Comparison of ENCODE assay signal across 11 cellular contexts in the genomic region with DNA sequence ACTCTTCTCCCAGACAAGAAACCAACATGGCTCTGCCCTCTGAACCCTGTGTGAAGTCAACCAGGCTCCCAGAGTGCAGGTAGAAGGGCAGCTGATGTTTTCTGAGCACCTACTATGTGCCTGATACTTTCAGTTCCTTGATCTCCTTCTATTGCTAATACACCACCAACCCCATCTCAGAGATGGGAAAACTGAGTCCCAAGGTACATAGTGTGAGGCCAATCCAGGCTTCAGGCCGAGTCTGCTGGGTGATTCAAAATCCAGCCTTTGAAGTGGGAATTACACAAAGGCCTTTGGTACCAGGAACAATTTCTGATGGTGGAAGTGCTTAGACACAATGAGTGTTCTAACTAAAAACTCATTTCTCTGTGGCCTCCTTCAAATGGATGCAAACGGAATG.
DNase-seq lines count a peak whose midpoint lies in the region; ATAC-seq and TF ChIP-seq lines count a peak whose summit lies in the region.
"Had no signal": no experiment of that assay in that cellular context is flagged by ENCODE, and none has a peak within 500 bp of the region (broad histone marks: within the 10 kb centered on the region; RNA-seq: fewer than 3 reads in every experiment).

No MANE protein-coding gene starts in this region.

- H3K4me1 ChIP-seq in HUES6 (ENCODE audit: control insufficient read depth, insufficient read depth, low read length) (peaks cover 22% of the 10 kb centered on the region; the same call in 1 of the 2 replicates), mesenchymal stem cell (ENCODE audit: control insufficient read depth, insufficient read depth, low read depth, low read length) (peaks cover 26% of the 10 kb centered on the region), suprapubic skin (peaks cover 42% of the 10 kb centered on the region)

- H2AK5ac ChIP-seq in mesenchymal stem cell (ENCODE audit: low read length, severe bottlenecking): no peak overlapping the region

- no peak overlapping the region; the same call in 1 of the 2 replicates for H3K27ac ChIP-seq in HUES6 (ENCODE audit: low read depth, low read length)
- no peak overlapping the region for H3K27ac ChIP-seq in mesenchymal stem cell (ENCODE audit: low read length, poor library complexity, severe bottlenecking)
- peak overlapping the region; percentile 42 for H3K27ac ChIP-seq in suprapubic skin

- peak overlapping the region in 1 of 2 experiments; percentile 2 for H2BK12ac ChIP-seq in mesenchymal stem cell (ENCODE audit: low read length in 2 of 2)

- no peak overlapping the region for H2BK5ac ChIP-seq in mesenchymal stem cell (ENCODE audit: low read depth, low read length, poor library complexity, severe bottlenecking)

- no peak overlapping the region for H3K4me3 Mint-ChIP-seq in activated T-helper 17 cell treated with anti-CD3 and anti-CD28 coated beads, Interleukin-2, amount 50 U/mL, for 72 hours

- no peak overlapping the region for H3K4me2 ChIP-seq in mesenchymal stem cell (ENCODE audit: low read length, poor library complexity, severe bottlenecking)

- no peak overlapping the region for H2BK15ac ChIP-seq in mesenchymal stem cell (ENCODE audit: low read depth, poor library complexity, severe bottlenecking)

- no peaks in the 10 kb centered on the region for H3K9me3 ChIP-seq in HUES6 (ENCODE audit: control insufficient read depth, insufficient read depth, low read depth, low read length)
- no peaks in the 10 kb centered on the region for H3K9me3 ChIP-seq in mesenchymal stem cell (ENCODE audit: control insufficient read depth, low read length)
- H3K9me3 ChIP-seq in suprapubic skin: no peaks in the 10 kb centered on the region

- no peak for TF ChIP-seq POLR2A in suprapubic skin (IDR thresholded peaks at IDR 0.05)

- no peak for ATAC-seq in activated T-helper 17 cell treated with anti-CD3 and anti-CD28 coated beads, Interleukin-2, amount 50 U/mL, for 72 hours (replicated peaks)

- peak overlapping the region in 1 of 2 experiments; percentile 2 for H3K14ac ChIP-seq in mesenchymal stem cell (ENCODE audit: low read length in 2 of 2)

- peaks cover 90% of the 10 kb centered on the region for H3K36me3 Mint-ChIP-seq in activated T-helper 17 cell treated with anti-CD3 and anti-CD28 coated beads, Interleukin-2, amount 50 U/mL, for 72 hours (ENCODE audit: low read depth)

- H4K91ac ChIP-seq in mesenchymal stem cell (ENCODE audit: low read length): peak overlapping the region; percentile 30

- DNase-seq in mesenchymal stem cell (no peak), suprapubic skin (ENCODE audit: low spot score in 2 of 2) (no peak), 8988T (no peak), ACHN (no peak), SW 1271 (lab: John Stamatoyannopoulos, UW) (no peak)
- DNase-seq: activated CD4-positive, alpha-beta T cell treated with anti-CD3 and anti-CD28 coated beads, Interleukin-2, amount 50 U/mL, for 1 hour; CD4-positive, CD25-positive, alpha-beta regulatory T cell; effector CD4-positive, alpha-beta T cell; NCI-H187 had no signal

- no peak overlapping the region for H3K4me3 ChIP-seq in HUES6 (ENCODE audit: low read depth, low read length)
- peak overlapping the region in 1 of 2 experiments; percentile 52 for H3K4me3 ChIP-seq in mesenchymal stem cell (ENCODE audit: insufficient read depth in 1 of 2, low read depth in 1 of 2, low read length in 2 of 2)
- H3K4me3 ChIP-seq in suprapubic skin: no peak overlapping the region

- no peaks in the 10 kb centered on the region for H3K9me3 Mint-ChIP-seq in activated T-helper 17 cell treated with anti-CD3 and anti-CD28 coated beads, Interleukin-2, amount 50 U/mL, for 72 hours
- H3K9me3 Mint-ChIP-seq: CD4-positive, CD25-positive, alpha-beta regulatory T cell had no signal

- H2AFZ ChIP-seq in mesenchymal stem cell (ENCODE audit: low read depth, low read length): no peak overlapping the region

- TF ChIP-seq EP300 in suprapubic skin (IDR thresholded peaks at IDR 0.05): no peak

- peak overlapping the region; percentile 82 for H3K27ac Mint-ChIP-seq in activated T-helper 17 cell treated with anti-CD3 and anti-CD28 coated beads, Interleukin-2, amount 50 U/mL, for 72 hours

- no peaks in the 10 kb centered on the region for H3K79me1 ChIP-seq in mesenchymal stem cell (replicated peaks; ENCODE audit: low read length, poor library complexity, severe bottlenecking)

- H3K23ac ChIP-seq in mesenchymal stem cell (ENCODE audit: low read length in 2 of 2): no peak overlapping the region

- H4K8ac ChIP-seq in mesenchymal stem cell (ENCODE audit: low read length): no peak overlapping the region

- peak overlapping the region; percentile 1 to 26 for H3K18ac ChIP-seq in mesenchymal stem cell (ENCODE audit: low read depth in 1 of 2, low read length in 2 of 2)

- in situ Hi-C loops in ACHN (cut with HindIII; ENCODE audit: low pct_ligation_motif_present, low pct_unique_long_range_greater_than_20kb, low sequenced_read_pairs): no loop called here

- WGBS in mesenchymal stem cell: 25% methylated on average over 2 of the region's 2 CpGs
- 69% methylated on average over 2 of the region's 2 CpGs for WGBS in suprapubic skin

- no peak overlapping the region for H3K4ac ChIP-seq in mesenchymal stem cell (ENCODE audit: low read depth in 1 of 2, low read length in 2 of 2)

- H3K27me3 ChIP-seq in HUES6 (ENCODE audit: control insufficient read depth, insufficient read depth, low read length) (no peaks in the 10 kb centered on the region), mesenchymal stem cell (ENCODE audit: control insufficient read depth in 1 of 2, insufficient read depth in 1 of 2, low read length in 2 of 2) (peaks cover 0 to 3% of the 10 kb centered on the region in 2 experiments), suprapubic skin (no peaks in the 10 kb centered on the region)

- H3K4me1 Mint-ChIP-seq in activated T-helper 17 cell treated with anti-CD3 and anti-CD28 coated beads, Interleukin-2, amount 50 U/mL, for 72 hours: peaks cover 36% of the 10 kb centered on the region

- TF ChIP-seq CTCF in suprapubic skin (IDR thresholded peaks at IDR 0.05): no peak

- H3K9ac ChIP-seq in HUES6 (ENCODE audit: low read length) (peak overlapping the region; percentile 1), mesenchymal stem cell (ENCODE audit: low read length) (peak overlapping the region; percentile 77)

- H2BK120ac ChIP-seq in mesenchymal stem cell (ENCODE audit: low read depth, low read length): no peak overlapping the region

- no peaks in the 10 kb centered on the region for H3K36me3 ChIP-seq in HUES6 (ENCODE audit: control insufficient read depth, insufficient read depth, low read length)
- H3K36me3 ChIP-seq in mesenchymal stem cell (ENCODE audit: control insufficient read depth in 1 of 2, insufficient read depth in 2 of 2, low read depth in 1 of 2, low read length in 2 of 2): no peaks in the 10 kb centered on the region
- H3K36me3 ChIP-seq in suprapubic skin: peaks cover under 1% of the 10 kb centered on the region

- no peaks in the 10 kb centered on the region for H3K27me3 Mint-ChIP-seq in activated T-helper 17 cell treated with anti-CD3 and anti-CD28 coated beads, Interleukin-2, amount 50 U/mL, for 72 hours
- H3K27me3 Mint-ChIP-seq: CD4-positive, CD25-positive, alpha-beta regulatory T cell had no signal
